ENCODE assay signal across 9 cellular contexts in the genomic region with DNA sequence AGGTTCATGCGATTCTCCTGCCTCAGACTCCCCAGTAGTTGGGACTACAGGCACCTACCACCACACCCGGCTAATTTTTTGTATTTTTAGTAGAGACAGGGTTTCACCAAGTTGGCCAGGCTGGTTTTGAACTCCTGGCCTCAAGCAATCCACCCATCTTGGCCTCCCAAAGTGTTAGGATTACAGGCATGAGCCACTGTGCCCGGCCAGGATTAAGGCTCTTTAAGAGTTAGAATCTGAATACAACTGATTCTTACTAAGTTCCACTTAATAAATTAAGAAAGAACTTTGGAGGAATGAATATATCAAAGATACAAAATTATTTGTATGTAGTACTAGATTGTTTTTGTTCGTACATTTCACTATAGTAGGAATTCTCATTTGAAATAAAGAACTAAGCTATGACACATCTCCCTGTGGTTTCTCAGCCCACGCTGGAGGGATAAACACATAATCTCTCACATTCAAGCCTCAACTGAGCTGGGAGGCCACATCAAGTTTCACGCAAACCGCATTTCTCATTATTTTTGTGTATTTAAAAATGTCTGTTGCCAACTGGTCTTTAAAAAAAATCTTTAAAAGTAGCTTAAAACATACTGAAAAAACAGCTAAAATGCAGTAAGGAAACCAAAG. TPM values are rescaled to one million over a fixed set of nuclear protein-coding genes. Genes with fewer than 3 reads are reported as not detected.
DNase-seq lines count a peak whose midpoint lies in the region; TF ChIP-seq lines count a peak whose summit lies in the region.
"Had no signal": no experiment of that assay in that cellular context is flagged by ENCODE, and none has a peak within 500 bp of the region (broad histone marks: within the 10 kb centered on the region; RNA-seq: fewer than 3 reads in every experiment).

No MANE protein-coding gene starts in this region.

- TF ChIP-seq POLR2A in suprapubic skin (IDR thresholded peaks at IDR 0.05) = no peak

- H3K4me1 ChIP-seq in suprapubic skin = peaks cover 8% of the 10 kb centered on the region

- peak; percentile 71 for DNase-seq in activated CD8-positive, alpha-beta memory T cell treated with anti-CD3 and anti-CD28 coated beads for 24 hours
- DNase-seq in activated CD8-positive, alpha-beta memory T cell treated with anti-CD3 and anti-CD28 coated beads, Interleukin-2, amount 50 U/mL, for 48 hours = no peak
- DNase-seq in activated CD8-positive, alpha-beta memory T cell treated with anti-CD3 and anti-CD28 coated beads, Interleukin-2, amount 50 U/mL, for 4 hours = peak; percentile 59
- peak; percentile 7 for DNase-seq in kidney tubule cell (ENCODE audit: low spot score)
- no peak for DNase-seq in suprapubic skin (ENCODE audit: low spot score in 2 of 2)
- DNase-seq in DMS114 treated with DMSO at 0.1 percent for 48 hours (lab: John Stamatoyannopoulos, UW; ENCODE audit: unreplicated experiment) = no peak
- DNase-seq in retina = no peak
- no peak for DNase-seq in anterior cingulate cortex (lab: John Stamatoyannopoulos, UW)

- H3K9me3 ChIP-seq in suprapubic skin = no peaks in the 10 kb centered on the region
- H3K9me3 ChIP-seq: neutrophil had no signal

- TF ChIP-seq CTCF in suprapubic skin (IDR thresholded peaks at IDR 0.05) = no peak

- H3K27ac ChIP-seq in suprapubic skin = peak overlapping the region; percentile 25
- H3K27ac ChIP-seq: neutrophil had no signal

- no peak overlapping the region for H3K4me3 ChIP-seq in suprapubic skin

- no peak for TF ChIP-seq EP300 in suprapubic skin (IDR thresholded peaks at IDR 0.05)

- no peaks in the 10 kb centered on the region for H3K27me3 ChIP-seq in suprapubic skin
- H3K27me3 ChIP-seq: neutrophil had no signal

- H3K36me3 ChIP-seq in suprapubic skin = no peaks in the 10 kb centered on the region
- H3K36me3 ChIP-seq: neutrophil had no signal

- WGBS in suprapubic skin = 67% methylated on average over 7 of the region's 7 CpGs

RNA-seq across cellular contexts. Expression of gene DTNBP1, which starts 34.2 kb away (rescaled TPM):
- total RNA-seq in suprapubic skin = 10 to 100 TPM; 12.7 to 17.1 (median 16.4) TPM

Comparison
In these comparisons a context has a peak if more than half of its experiments do, and no peak if none do; other contexts are left out.
1. DNase-seq: peak in activated CD8-positive, alpha-beta memory T cell treated with anti-CD3 and anti-CD28 coated beads for 24 hours (single experiment), activated CD8-positive, alpha-beta memory T cell treated with anti-CD3 and anti-CD28 coated beads, Interleukin-2, amount 50 U/mL, for 4 hours (single experiment) and kidney tubule cell (single experiment); none in activated CD8-positive, alpha-beta memory T cell treated with anti-CD3 and anti-CD28 coated beads, Interleukin-2, amount 50 U/mL, for 48 hours (single experiment), suprapubic skin (0 of 2), DMS114 treated with DMSO at 0.1 percent for 48 hours (single experiment), retina (single experiment) and anterior cingulate cortex (0 of 58).